ENCODE assay signal across 2 cellular contexts in the genomic region with DNA sequence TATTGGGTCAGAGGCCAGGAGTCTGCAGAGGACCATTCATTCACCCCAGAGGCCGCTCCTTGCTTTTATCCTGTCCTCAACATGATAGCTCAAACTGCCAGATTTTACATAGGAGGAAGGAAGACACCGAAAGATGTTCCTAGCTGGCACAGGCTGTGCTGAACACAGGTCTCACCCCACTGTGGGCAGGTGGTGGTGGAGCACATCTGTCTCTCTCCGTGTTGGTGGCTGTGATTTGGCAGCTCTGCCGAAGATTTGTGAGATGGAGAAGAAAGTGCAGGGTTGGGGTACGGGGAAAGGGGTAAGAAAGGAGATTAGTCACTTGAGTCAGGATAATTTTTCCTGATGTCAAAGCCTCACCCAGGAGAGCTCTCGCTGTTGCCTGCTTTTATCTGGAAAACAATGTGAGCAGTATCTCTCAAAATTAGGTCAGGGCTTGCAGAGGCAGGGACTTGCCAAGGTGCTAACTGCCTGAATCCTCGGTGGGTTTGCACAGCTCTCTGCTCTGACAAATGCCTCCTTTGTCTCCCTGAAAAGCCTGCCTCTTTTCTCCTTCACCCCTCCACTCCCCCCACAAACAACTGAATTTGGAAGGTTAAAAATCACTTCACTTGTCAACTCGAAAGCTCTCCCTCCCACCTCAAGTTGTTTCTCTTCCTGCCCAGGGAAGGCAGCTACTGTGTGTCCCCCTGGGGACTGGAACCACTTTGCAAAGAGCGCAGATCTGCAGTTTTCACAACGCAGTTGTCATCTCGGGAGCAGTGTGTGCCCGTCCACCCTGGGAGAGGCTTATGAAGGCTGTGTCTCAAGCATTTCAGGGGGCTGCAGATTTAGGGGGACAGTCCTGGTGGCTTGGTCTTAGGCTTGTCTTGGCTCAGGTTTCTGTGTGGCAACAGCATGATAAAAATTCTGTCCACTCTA.
TF ChIP-seq lines count a peak whose summit lies in the region.

No MANE protein-coding gene starts in this region.

TF ChIP-seq in A549, 52 proteins besides CTCF, POLR2A, EP300 and RAD21:
- TF ChIP-seq, protein P1, sequence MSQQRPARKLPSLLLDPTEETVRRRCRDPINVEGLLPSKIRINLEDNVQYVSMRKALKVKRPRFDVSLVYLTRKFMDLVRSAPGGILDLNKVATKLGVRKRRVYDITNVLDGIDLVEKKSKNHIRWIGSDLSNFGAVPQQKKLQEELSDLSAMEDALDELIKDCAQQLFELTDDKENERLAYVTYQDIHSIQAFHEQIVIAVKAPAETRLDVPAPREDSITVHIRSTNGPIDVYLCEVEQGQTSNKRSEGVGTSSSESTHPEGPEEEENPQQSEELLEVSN (IDR thresholded peaks at IDR 0.05; ENCODE audit: borderline replicate concordance, low read depth) = no peak
- TF ChIP-seq GATA3 (IDR thresholded peaks at IDR 0.05; ENCODE audit: borderline replicate concordance) = no peak
- no peak for TF ChIP-seq HEYL (CRISPR knock-in tag; IDR thresholded peaks at IDR 0.05)
- no peak for TF ChIP-seq RCOR1 (IDR thresholded peaks at IDR 0.05; ENCODE audit: low read depth, low read length)
- TF ChIP-seq HOXB5 (CRISPR knock-in tag; IDR thresholded peaks at IDR 0.05) = no peak
- TF ChIP-seq, protein P2, sequence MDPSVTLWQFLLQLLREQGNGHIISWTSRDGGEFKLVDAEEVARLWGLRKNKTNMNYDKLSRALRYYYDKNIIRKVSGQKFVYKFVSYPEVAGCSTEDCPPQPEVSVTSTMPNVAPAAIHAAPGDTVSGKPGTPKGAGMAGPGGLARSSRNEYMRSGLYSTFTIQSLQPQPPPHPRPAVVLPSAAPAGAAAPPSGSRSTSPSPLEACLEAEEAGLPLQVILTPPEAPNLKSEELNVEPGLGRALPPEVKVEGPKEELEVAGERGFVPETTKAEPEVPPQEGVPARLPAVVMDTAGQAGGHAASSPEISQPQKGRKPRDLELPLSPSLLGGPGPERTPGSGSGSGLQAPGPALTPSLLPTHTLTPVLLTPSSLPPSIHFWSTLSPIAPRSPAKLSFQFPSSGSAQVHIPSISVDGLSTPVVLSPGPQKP (IDR thresholded peaks at IDR 0.05; ENCODE audit: low read depth, low read length) = no peak
- no peak for TF ChIP-seq PHF8 (IDR thresholded peaks at IDR 0.05; ENCODE audit: borderline replicate concordance, low read depth)
- TF ChIP-seq FOSL2 (IDR thresholded peaks at IDR 0.05) = no peak
- no peak for TF ChIP-seq FOSL2 (CRISPR knock-in tag; IDR thresholded peaks at IDR 0.05)
- TF ChIP-seq, protein P3, sequence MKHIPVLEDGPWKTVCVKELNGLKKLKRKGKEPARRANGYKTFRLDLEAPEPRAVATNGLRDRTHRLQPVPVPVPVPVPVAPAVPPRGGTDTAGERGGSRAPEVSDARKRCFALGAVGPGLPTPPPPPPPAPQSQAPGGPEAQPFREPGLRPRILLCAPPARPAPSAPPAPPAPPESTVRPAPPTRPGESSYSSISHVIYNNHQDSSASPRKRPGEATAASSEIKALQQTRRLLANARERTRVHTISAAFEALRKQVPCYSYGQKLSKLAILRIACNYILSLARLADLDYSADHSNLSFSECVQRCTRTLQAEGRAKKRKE (CRISPR knock-in tag; IDR thresholded peaks at IDR 0.05; ENCODE audit: low read depth) = no peak
- no peak for TF ChIP-seq BHLHE40 (IDR thresholded peaks at IDR 0.05; ENCODE audit: low read depth, low read length)
- TF ChIP-seq KDM1A (IDR thresholded peaks at IDR 0.05; ENCODE audit: low read depth) = no peak
- TF ChIP-seq, protein P4, sequence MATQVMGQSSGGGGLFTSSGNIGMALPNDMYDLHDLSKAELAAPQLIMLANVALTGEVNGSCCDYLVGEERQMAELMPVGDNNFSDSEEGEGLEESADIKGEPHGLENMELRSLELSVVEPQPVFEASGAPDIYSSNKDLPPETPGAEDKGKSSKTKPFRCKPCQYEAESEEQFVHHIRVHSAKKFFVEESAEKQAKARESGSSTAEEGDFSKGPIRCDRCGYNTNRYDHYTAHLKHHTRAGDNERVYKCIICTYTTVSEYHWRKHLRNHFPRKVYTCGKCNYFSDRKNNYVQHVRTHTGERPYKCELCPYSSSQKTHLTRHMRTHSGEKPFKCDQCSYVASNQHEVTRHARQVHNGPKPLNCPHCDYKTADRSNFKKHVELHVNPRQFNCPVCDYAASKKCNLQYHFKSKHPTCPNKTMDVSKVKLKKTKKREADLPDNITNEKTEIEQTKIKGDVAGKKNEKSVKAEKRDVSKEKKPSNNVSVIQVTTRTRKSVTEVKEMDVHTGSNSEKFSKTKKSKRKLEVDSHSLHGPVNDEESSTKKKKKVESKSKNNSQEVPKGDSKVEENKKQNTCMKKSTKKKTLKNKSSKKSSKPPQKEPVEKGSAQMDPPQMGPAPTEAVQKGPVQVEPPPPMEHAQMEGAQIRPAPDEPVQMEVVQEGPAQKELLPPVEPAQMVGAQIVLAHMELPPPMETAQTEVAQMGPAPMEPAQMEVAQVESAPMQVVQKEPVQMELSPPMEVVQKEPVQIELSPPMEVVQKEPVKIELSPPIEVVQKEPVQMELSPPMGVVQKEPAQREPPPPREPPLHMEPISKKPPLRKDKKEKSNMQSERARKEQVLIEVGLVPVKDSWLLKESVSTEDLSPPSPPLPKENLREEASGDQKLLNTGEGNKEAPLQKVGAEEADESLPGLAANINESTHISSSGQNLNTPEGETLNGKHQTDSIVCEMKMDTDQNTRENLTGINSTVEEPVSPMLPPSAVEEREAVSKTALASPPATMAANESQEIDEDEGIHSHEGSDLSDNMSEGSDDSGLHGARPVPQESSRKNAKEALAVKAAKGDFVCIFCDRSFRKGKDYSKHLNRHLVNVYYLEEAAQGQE (IDR thresholded peaks at IDR 0.05) = no peak
- no peak for TF ChIP-seq EHF (CRISPR knock-in tag; IDR thresholded peaks at IDR 0.05)
- no peak for TF ChIP-seq ZFP36 (IDR thresholded peaks at IDR 0.05; ENCODE audit: borderline replicate concordance, partially characterized antibody)

TF ChIP-seq in GM12878, 131 proteins besides CTCF, POLR2A, EP300 and RAD21:
- TF ChIP-seq, protein P5, sequence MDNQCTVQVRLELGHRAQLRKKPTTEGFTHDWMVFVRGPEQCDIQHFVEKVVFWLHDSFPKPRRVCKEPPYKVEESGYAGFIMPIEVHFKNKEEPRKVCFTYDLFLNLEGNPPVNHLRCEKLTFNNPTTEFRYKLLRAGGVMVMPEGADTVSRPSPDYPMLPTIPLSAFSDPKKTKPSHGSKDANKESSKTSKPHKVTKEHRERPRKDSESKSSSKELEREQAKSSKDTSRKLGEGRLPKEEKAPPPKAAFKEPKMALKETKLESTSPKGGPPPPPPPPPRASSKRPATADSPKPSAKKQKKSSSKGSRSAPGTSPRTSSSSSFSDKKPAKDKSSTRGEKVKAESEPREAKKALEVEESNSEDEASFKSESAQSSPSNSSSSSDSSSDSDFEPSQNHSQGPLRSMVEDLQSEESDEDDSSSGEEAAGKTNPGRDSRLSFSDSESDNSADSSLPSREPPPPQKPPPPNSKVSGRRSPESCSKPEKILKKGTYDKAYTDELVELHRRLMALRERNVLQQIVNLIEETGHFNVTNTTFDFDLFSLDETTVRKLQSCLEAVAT (IDR thresholded peaks at IDR 0.05) = no peak
- TF ChIP-seq CHD2 (IDR thresholded peaks at IDR 0.05; ENCODE audit: borderline replicate concordance, low read depth, low read length) = 0 out of 2 replicates have a peak, but pooled peaks have one; percentile 4
- TF ChIP-seq ZNF217 (IDR thresholded peaks at IDR 0.05) = no peak
- TF ChIP-seq MTA3 (IDR thresholded peaks at IDR 0.05; ENCODE audit: borderline replicate concordance, low read length) = no peak
- no peak for TF ChIP-seq HDGF (IDR thresholded peaks at IDR 0.05)
- TF ChIP-seq CHD4 (IDR thresholded peaks at IDR 0.05) = no peak
- peak; percentile 42; the same call in 1 of the 2 replicates for TF ChIP-seq IKZF1 (conservative IDR thresholded peaks at IDR 0.05)
- no peak for TF ChIP-seq NFXL1 (IDR thresholded peaks at IDR 0.05; ENCODE audit: borderline replicate concordance)
- TF ChIP-seq MXI1 (IDR thresholded peaks at IDR 0.05; ENCODE audit: low read depth, low read length) = no peak
- no peak for TF ChIP-seq EGR1 (IDR thresholded peaks at IDR 0.05; ENCODE audit: borderline replicate concordance in 1 of 2, low read depth in 2 of 2, low read length in 2 of 2)
- TF ChIP-seq, protein P6, sequence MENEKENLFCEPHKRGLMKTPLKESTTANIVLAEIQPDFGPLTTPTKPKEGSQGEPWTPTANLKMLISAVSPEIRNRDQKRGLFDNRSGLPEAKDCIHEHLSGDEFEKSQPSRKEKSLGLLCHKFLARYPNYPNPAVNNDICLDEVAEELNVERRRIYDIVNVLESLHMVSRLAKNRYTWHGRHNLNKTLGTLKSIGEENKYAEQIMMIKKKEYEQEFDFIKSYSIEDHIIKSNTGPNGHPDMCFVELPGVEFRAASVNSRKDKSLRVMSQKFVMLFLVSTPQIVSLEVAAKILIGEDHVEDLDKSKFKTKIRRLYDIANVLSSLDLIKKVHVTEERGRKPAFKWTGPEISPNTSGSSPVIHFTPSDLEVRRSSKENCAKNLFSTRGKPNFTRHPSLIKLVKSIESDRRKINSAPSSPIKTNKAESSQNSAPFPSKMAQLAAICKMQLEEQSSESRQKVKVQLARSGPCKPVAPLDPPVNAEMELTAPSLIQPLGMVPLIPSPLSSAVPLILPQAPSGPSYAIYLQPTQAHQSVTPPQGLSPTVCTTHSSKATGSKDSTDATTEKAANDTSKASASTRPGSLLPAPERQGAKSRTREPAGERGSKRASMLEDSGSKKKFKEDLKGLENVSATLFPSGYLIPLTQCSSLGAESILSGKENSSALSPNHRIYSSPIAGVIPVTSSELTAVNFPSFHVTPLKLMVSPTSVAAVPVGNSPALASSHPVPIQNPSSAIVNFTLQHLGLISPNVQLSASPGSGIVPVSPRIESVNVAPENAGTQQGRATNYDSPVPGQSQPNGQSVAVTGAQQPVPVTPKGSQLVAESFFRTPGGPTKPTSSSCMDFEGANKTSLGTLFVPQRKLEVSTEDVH (IDR thresholded peaks at IDR 0.05; ENCODE audit: low read depth, partially characterized antibody) = no peak
- TF ChIP-seq BCL11A (IDR thresholded peaks at IDR 0.05; ENCODE audit: low read depth, low read length) = no peak
- peak; percentile 79 for TF ChIP-seq MEF2B (IDR thresholded peaks at IDR 0.05; ENCODE audit: partially characterized antibody, poor library complexity, severe bottlenecking)
- no peak for TF ChIP-seq TBL1XR1 (IDR thresholded peaks at IDR 0.05; ENCODE audit: low read depth, low read length)
- TF ChIP-seq, protein P7, sequence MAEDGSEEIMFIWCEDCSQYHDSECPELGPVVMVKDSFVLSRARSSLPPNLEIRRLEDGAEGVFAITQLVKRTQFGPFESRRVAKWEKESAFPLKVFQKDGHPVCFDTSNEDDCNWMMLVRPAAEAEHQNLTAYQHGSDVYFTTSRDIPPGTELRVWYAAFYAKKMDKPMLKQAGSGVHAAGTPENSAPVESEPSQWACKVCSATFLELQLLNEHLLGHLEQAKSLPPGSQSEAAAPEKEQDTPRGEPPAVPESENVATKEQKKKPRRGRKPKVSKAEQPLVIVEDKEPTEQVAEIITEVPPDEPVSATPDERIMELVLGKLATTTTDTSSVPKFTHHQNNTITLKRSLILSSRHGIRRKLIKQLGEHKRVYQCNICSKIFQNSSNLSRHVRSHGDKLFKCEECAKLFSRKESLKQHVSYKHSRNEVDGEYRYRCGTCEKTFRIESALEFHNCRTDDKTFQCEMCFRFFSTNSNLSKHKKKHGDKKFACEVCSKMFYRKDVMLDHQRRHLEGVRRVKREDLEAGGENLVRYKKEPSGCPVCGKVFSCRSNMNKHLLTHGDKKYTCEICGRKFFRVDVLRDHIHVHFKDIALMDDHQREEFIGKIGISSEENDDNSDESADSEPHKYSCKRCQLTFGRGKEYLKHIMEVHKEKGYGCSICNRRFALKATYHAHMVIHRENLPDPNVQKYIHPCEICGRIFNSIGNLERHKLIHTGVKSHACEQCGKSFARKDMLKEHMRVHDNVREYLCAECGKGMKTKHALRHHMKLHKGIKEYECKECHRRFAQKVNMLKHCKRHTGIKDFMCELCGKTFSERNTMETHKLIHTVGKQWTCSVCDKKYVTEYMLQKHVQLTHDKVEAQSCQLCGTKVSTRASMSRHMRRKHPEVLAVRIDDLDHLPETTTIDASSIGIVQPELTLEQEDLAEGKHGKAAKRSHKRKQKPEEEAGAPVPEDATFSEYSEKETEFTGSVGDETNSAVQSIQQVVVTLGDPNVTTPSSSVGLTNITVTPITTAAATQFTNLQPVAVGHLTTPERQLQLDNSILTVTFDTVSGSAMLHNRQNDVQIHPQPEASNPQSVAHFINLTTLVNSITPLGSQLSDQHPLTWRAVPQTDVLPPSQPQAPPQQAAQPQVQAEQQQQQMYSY (CRISPR knock-in tag; IDR thresholded peaks at IDR 0.05) = no peak
- peak in 1 of 2 experiments; percentile 20; a peak in 1 of 4 replicates for TF ChIP-seq IKZF2 (IDR thresholded peaks at IDR 0.05)
